ENCODE assay signal across 17 cellular contexts in the genomic region with DNA sequence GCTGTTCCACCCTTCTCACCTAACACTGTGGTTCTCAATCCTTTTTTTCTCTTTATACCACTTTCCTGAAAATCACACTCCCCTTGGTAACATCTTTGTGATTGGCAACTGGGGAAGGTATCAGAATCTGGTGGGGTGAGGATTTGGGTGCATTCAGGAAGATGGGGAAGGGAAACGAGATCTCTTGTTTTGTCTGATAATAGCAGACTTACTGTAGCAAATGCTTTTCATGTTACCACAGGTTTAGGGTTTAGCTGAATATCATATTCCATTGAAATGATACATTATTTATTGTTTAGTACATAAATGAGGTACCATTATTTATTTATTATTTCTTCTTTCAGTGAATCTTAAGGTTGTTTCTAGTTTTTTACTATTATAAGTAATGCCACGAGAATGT.
DNase-seq lines count a peak whose midpoint lies in the region; ATAC-seq and TF ChIP-seq lines count a peak whose summit lies in the region.
"Had no signal": no experiment of that assay in that cellular context is flagged by ENCODE, and none has a peak within 500 bp of the region (broad histone marks: within the 10 kb centered on the region; RNA-seq: fewer than 3 reads in every experiment).

No MANE protein-coding gene starts in this region.

- dilution Hi-C loops in mammary epithelial cell (cut with HindIII; ENCODE audit: low sequenced_read_pairs): no loop called here

- H3K4me2 ChIP-seq in mammary epithelial cell (ENCODE audit: insufficient read depth, low read depth, low read length) (peak overlapping the region; percentile 71), skeletal muscle satellite cell (ENCODE audit: low read length) (peak overlapping the region; percentile 70)

- H3K9me3 Mint-ChIP-seq in activated CD8-positive, alpha-beta memory T cell treated with anti-CD3 and anti-CD28 coated beads, Interleukin-2, amount 10 ng/mL, durations not matched to agents 7 days and 5 days (ENCODE audit: low read depth): no peaks in the 10 kb centered on the region
- H3K9me3 Mint-ChIP-seq in nephron progenitor cell: no peaks in the 10 kb centered on the region

- H3K9me3 ChIP-seq in mammary epithelial cell (replicated peaks; ENCODE audit: insufficient read depth, low read length) (no peaks in the 10 kb centered on the region), skeletal muscle satellite cell (replicated peaks; ENCODE audit: low read length) (no peaks in the 10 kb centered on the region), suprapubic skin (no peaks in the 10 kb centered on the region)
- H3K9me3 ChIP-seq: Caco-2, esophagus squamous epithelium, HAP-1, right lobe of liver, tibial nerve had no signal

- H3K9ac ChIP-seq in mammary epithelial cell (ENCODE audit: insufficient read depth, low read length) (peak overlapping the region; percentile 65), skeletal muscle satellite cell (ENCODE audit: low read depth, low read length) (peak overlapping the region; percentile 73)

- 33% methylated on average over 2 of the region's 2 CpGs for WGBS in mammary epithelial cell (ENCODE audit: low coverage, missing lambda C conversion rate)
- 83% methylated on average over 2 of the region's 2 CpGs for WGBS in suprapubic skin

- TF ChIP-seq CTCF in RWPE1 (conservative IDR thresholded peaks at IDR 0.05; ENCODE audit: low read depth) (no peak), mammary epithelial cell (conservative IDR thresholded peaks at IDR 0.05 in 1 of 2, IDR thresholded peaks at IDR 0.05 in 1 of 2; ENCODE audit: extremely low read depth in 1 of 2, insufficient read depth in 1 of 2, low read depth in 1 of 2, low read length in 2 of 2) (no peak), nephron progenitor cell (IDR thresholded peaks at IDR 0.05) (no peak), suprapubic skin (IDR thresholded peaks at IDR 0.05) (no peak)

- POLR2A ChIA-PET in RWPE1 (lab: Yijun Ruan, JAX; ENCODE audit: low non-redundant PET): no interaction called here

- no peaks in the 10 kb centered on the region for H4K20me1 ChIP-seq in mammary epithelial cell (ENCODE audit: insufficient read depth, low read length)

- H3K27me3 Mint-ChIP-seq in activated CD8-positive, alpha-beta memory T cell treated with anti-CD3 and anti-CD28 coated beads, Interleukin-2, amount 10 ng/mL, durations not matched to agents 7 days and 5 days: no peaks in the 10 kb centered on the region
- H3K27me3 Mint-ChIP-seq in nephron progenitor cell (ENCODE audit: low read depth, poor library complexity): peaks cover 7% of the 10 kb centered on the region

- H3K27ac Mint-ChIP-seq in activated CD8-positive, alpha-beta memory T cell treated with anti-CD3 and anti-CD28 coated beads, Interleukin-2, amount 10 ng/mL, durations not matched to agents 7 days and 5 days: peak overlapping the region; percentile 52
- H3K27ac Mint-ChIP-seq in nephron progenitor cell: no peak overlapping the region

- intact Hi-C loops in mammary epithelial cell (cut with micrococcal nuclease): loop anchor here (1.0 kb wide), 1 partner anchor 20 kb away; no protein-coding TSS in a partner anchor

- in situ Hi-C loops in mammary epithelial cell (cut with MboI; ENCODE audit: low sequenced_read_pairs in 2 of 2): no loop called here

- peaks cover 68% of the 10 kb centered on the region for H3K4me1 Mint-ChIP-seq in activated CD8-positive, alpha-beta memory T cell treated with anti-CD3 and anti-CD28 coated beads, Interleukin-2, amount 10 ng/mL, durations not matched to agents 7 days and 5 days
- no peaks in the 10 kb centered on the region for H3K4me1 Mint-ChIP-seq in nephron progenitor cell

- H3K4me3 Mint-ChIP-seq in activated CD8-positive, alpha-beta memory T cell treated with anti-CD3 and anti-CD28 coated beads, Interleukin-2, amount 10 ng/mL, durations not matched to agents 7 days and 5 days: no peak overlapping the region
- H3K4me3 Mint-ChIP-seq in nephron progenitor cell: no peak overlapping the region

- no peak for TF ChIP-seq POLR2A in suprapubic skin (IDR thresholded peaks at IDR 0.05)

- ATAC-seq in activated CD8-positive, alpha-beta memory T cell treated with anti-CD3 and anti-CD28 coated beads, Interleukin-2, amount 10 ng/mL, durations not matched to agents 7 days and 5 days: no peak
- ATAC-seq: right lobe of liver had no signal

- DNase-seq in activated CD8-positive, alpha-beta memory T cell treated with anti-CD3 and anti-CD28 coated beads, Interleukin-2, amount 10 ng/mL, durations not matched to agents 7 days and 5 days: no peak
- DNase-seq in activated CD8-positive, alpha-beta memory T cell treated with anti-CD3 and anti-CD28 coated beads, Interleukin-2, amount 50 U/mL, for 4 hours: no peak
- DNase-seq in RWPE1 (ENCODE audit: low spot score) (no peak), mammary epithelial cell (no peak), nephron progenitor cell (no peak), Ammon's horn (ENCODE audit: low spot score) (no peak), suprapubic skin (ENCODE audit: low spot score in 2 of 2) (no peak)
- DNase-seq: Caco-2; esophagus squamous epithelium; NCI-H187 treated with DMSO at 0.1 percent for 48 hours; NCI-H510A; right lobe of liver; stimulated activated CD4-positive, alpha-beta T cell treated with anti-CD3 and anti-CD28 coated beads, Interleukin-2, amount 100 ng/mL, for 48 hours; stimulated activated CD8-positive, alpha-beta memory T cell treated with anti-CD3 and anti-CD28 coated beads, Interleukin-4, amount 100 ng/mL, for 48 hours had no signal

- H3K27ac ChIP-seq in RWPE1: peak overlapping the region; percentile 87
- peak overlapping the region; percentile 100 for H3K27ac ChIP-seq in mammary epithelial cell (ENCODE audit: insufficient read depth, low read depth, low read length)
- no peak overlapping the region for H3K27ac ChIP-seq in suprapubic skin
- H3K27ac ChIP-seq: right lobe of liver, tibial nerve had no signal

- CTCF ChIA-PET in activated CD8-positive, alpha-beta memory T cell treated with anti-CD3 and anti-CD28 coated beads, Interleukin-2, amount 10 ng/mL, durations not matched to agents 7 days and 5 days (lab: Charles Lee): no interaction called here
- CTCF ChIA-PET in RWPE1 (lab: Yijun Ruan, JAX) (interaction anchor here (0.6 kb wide), 1 partner anchor 562 kb away, joined by 6 read pairs; no protein-coding TSS in a partner anchor), mammary epithelial cell (lab: Charles Lee; ENCODE audit: low non-redundant PET) (no interaction called here)

- H3K36me3 Mint-ChIP-seq in activated CD8-positive, alpha-beta memory T cell treated with anti-CD3 and anti-CD28 coated beads, Interleukin-2, amount 10 ng/mL, durations not matched to agents 7 days and 5 days: peaks cover 75% of the 10 kb centered on the region
- H3K36me3 Mint-ChIP-seq in nephron progenitor cell (ENCODE audit: low read depth): no peaks in the 10 kb centered on the region

- H3K36me3 ChIP-seq in mammary epithelial cell (ENCODE audit: insufficient read depth, low read length) (peaks cover 18% of the 10 kb centered on the region), skeletal muscle satellite cell (ENCODE audit: insufficient read depth, low read length) (no peaks in the 10 kb centered on the region), suprapubic skin (peaks cover 18% of the 10 kb centered on the region)
- H3K36me3 ChIP-seq: HAP-1 had no signal

- peak overlapping the region; percentile 2 to 54 (median 40) for H3K4me3 ChIP-seq in mammary epithelial cell (replicated peaks in 1 of 3; ENCODE audit: insufficient read depth in 1 of 3, low read depth in 2 of 3, low read length in 3 of 3)
- peak overlapping the region; percentile 48 for H3K4me3 ChIP-seq in skeletal muscle satellite cell (ENCODE audit: low read length)
- no peak overlapping the region for H3K4me3 ChIP-seq in suprapubic skin
- H3K4me3 ChIP-seq: esophagus squamous epithelium, HAP-1, right lobe of liver, tibial nerve had no signal

- no TSS peak for BruUV-seq in mammary epithelial cell (replicated peaks; lab: Mats Ljungman, UMichigan)

- no peak for TF ChIP-seq EP300 in suprapubic skin (IDR thresholded peaks at IDR 0.05)

- H3K79me2 ChIP-seq in mammary epithelial cell (ENCODE audit: insufficient read depth, low read length): peaks cover 58% of the 10 kb centered on the region

- H3K4me1 ChIP-seq in mammary epithelial cell (ENCODE audit: insufficient read depth, low read length) (peaks cover 36% of the 10 kb centered on the region), skeletal muscle satellite cell (ENCODE audit: control insufficient read depth, insufficient read depth, low read length) (peaks cover 53% of the 10 kb centered on the region), suprapubic skin (peaks cover 27% of the 10 kb centered on the region)
- H3K4me1 ChIP-seq: Caco-2 had no signal

- peak overlapping the region; percentile 57 for H2AFZ ChIP-seq in mammary epithelial cell (ENCODE audit: low read depth, low read length)

- H3K27me3 ChIP-seq in mammary epithelial cell (ENCODE audit: insufficient read depth, low read length) (no peaks in the 10 kb centered on the region), skeletal muscle satellite cell (ENCODE audit: control insufficient read depth, insufficient read depth, low read length) (no peaks in the 10 kb centered on the region), suprapubic skin (no peaks in the 10 kb centered on the region)
- H3K27me3 ChIP-seq: esophagus squamous epithelium, right lobe of liver, tibial nerve had no signal
